8 cellular contexts compared by ENCODE assay signal in genomic region chr7:47052541-47053208, GRCh38.
DNase-seq lines count a peak whose midpoint lies in the region; ATAC-seq and TF ChIP-seq lines count a peak whose summit lies in the region.
"Not testable (repeated sequence)": the region's sequence is repeated elsewhere in the genome, so short reads cannot be mapped to it uniquely, and the experiment has no call there.

No MANE protein-coding gene starts in this region.

- H3K27me3 ChIP-seq in ascending aorta; left ventricle myocardium inferior (ENCODE audit: low read depth); osteoblast (ENCODE audit: insufficient read depth, low read length); testis: not testable (repeated sequence)
- H3K27me3 ChIP-seq in gastrocnemius medialis = peaks cover 0 to 12% (median 2%) of the 10 kb centered on the region in 3 donors

- 29 to 45% methylated on average over 13 to 58 of the region's 70 CpGs for WGBS in testis, 2 donors

- H4K20me1 ChIP-seq in osteoblast (ENCODE audit: insufficient read depth, low read length) = not testable (repeated sequence)

- POLR2A ChIA-PET in AG04449 (lab: Yijun Ruan, JAX) = not testable (repeated sequence)

- not testable (repeated sequence) for H3K79me2 ChIP-seq in osteoblast (ENCODE audit: insufficient read depth, low read length)

- in situ Hi-C loops in gastrocnemius medialis (cut with MboI; ENCODE audit: low sequenced_read_pairs in 4 of 4) = not testable (repeated sequence)

- DNase-seq in AG04449 (ENCODE audit: low read depth, low spot score); ascending aorta (ENCODE audit: low spot score in 2 of 2); choroid plexus epithelial cell (ENCODE audit: low read depth); fibroblast of villous mesenchyme (ENCODE audit: low read depth); left ventricle myocardium inferior; osteoblast (ENCODE audit: insufficient read length, low spot score, missing footprints); gastrocnemius medialis: not testable (repeated sequence)
- DNase-seq in testis = peak; percentile 29

- H3K4me3 ChIP-seq in AG04449 (ENCODE audit: low read depth, low read length) (peak overlapping the region; percentile 30), ascending aorta (peak overlapping the region; percentile 33 to 61), choroid plexus epithelial cell (ENCODE audit: low read depth, low read length) (peak overlapping the region; percentile 52), fibroblast of villous mesenchyme (ENCODE audit: low read depth, low read length) (peak overlapping the region; percentile 11), left ventricle myocardium inferior (peak overlapping the region; percentile 58), osteoblast (ENCODE audit: insufficient read depth, low read length) (peak overlapping the region; percentile 59), gastrocnemius medialis (peak overlapping the region in 3 of 4 donors; percentile 40 to 46 (median 43)), testis (peak overlapping the region; percentile 48)

- TF ChIP-seq CTCF in AG04449 (IDR thresholded peaks at IDR 0.05; ENCODE audit: insufficient read depth, low read length, missing control alignments); choroid plexus epithelial cell (conservative IDR thresholded peaks at IDR 0.05; ENCODE audit: low read depth, low read length); fibroblast of villous mesenchyme (IDR thresholded peaks at IDR 0.05; ENCODE audit: insufficient read depth, low read depth, low read length); left ventricle myocardium inferior (IDR thresholded peaks at IDR 0.05; ENCODE audit: borderline replicate concordance); osteoblast (IDR thresholded peaks at IDR 0.05; ENCODE audit: extremely low read depth, low read depth, low read length); testis (IDR thresholded peaks at IDR 0.05): not testable (repeated sequence)
- TF ChIP-seq CTCF in ascending aorta (IDR thresholded peaks at IDR 0.05) (peak in 1 of 3 experiments; percentile 14), gastrocnemius medialis (IDR thresholded peaks at IDR 0.05 in 4 of 5, conservative IDR thresholded peaks at IDR 0.05 in 1 of 5) (peak in 1 of 5 experiments; percentile 23)

- H3K4me2 ChIP-seq in osteoblast (ENCODE audit: insufficient read depth, low read length) = peak overlapping the region; percentile 53

- not testable (repeated sequence) for H3K27ac ChIP-seq in ascending aorta; left ventricle myocardium inferior (replicated peaks); osteoblast (ENCODE audit: low read depth, low read length); gastrocnemius medialis; testis

- not testable (repeated sequence) for H3K36me3 ChIP-seq in ascending aorta; left ventricle myocardium inferior; osteoblast (ENCODE audit: insufficient read depth, low read length); gastrocnemius medialis; testis (ENCODE audit: low read depth, missing control alignments)

- H3K9me3 ChIP-seq in ascending aorta; left ventricle myocardium inferior (replicated peaks); osteoblast (ENCODE audit: low read depth, low read length); gastrocnemius medialis; testis: not testable (repeated sequence)

- intact Hi-C loops in ascending aorta (cut with DNase I); left ventricle myocardium inferior (cut with micrococcal nuclease); gastrocnemius medialis (cut with DNase I; ENCODE audit: low total_unique reads); testis (cut with DNase I; ENCODE audit: low total_unique reads): not testable (repeated sequence)

- H3K4me1 ChIP-seq in ascending aorta; left ventricle myocardium inferior; osteoblast (ENCODE audit: insufficient read depth, low read length); testis: not testable (repeated sequence)
- peaks cover 5 to 13% of the 10 kb centered on the region in 2 donors for H3K4me1 ChIP-seq in gastrocnemius medialis

- CTCF ChIA-PET in AG04449 (lab: Yijun Ruan, JAX) = not testable (repeated sequence)

- not testable (repeated sequence) for TF ChIP-seq POLR2A in gastrocnemius medialis (IDR thresholded peaks at IDR 0.05); testis (IDR thresholded peaks at IDR 0.05)

- not testable (repeated sequence) for ATAC-seq in gastrocnemius medialis

- H2AFZ ChIP-seq in osteoblast (ENCODE audit: low read length) = peak overlapping the region; percentile 65
